31 cellular contexts compared by ENCODE assay signal in the genomic region with DNA sequence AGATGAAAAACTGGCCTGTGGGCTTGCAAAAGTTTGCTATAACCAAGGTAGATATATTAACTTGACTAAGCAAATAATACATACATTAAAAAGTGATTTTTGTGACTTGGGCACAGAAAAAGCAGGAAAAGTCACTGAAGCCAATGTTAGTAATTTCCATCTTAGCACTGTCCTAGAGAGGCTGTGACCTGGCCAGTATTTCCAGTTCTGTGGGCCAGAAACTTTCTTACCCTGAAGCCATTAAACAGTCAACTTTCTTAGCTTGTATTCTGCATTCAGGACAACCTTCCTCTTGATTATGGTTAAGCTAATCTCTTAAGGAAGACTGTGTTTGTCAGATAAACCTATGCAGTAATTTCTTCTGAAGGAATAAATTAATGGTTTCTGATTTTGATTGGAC.
"Had no signal": no experiment of that assay in that cellular context is flagged by ENCODE, and none has a peak within 500 bp of the region (broad histone marks: within the 10 kb centered on the region; RNA-seq: fewer than 3 reads in every experiment).

No MANE protein-coding gene starts in this region.

- H3K4me3 ChIP-seq: adrenal gland, body of pancreas, colonic mucosa, dorsolateral prefrontal cortex, esophagus squamous epithelium, gastroesophageal sphincter, heart right ventricle had no signal

- DNase-seq: activated CD4-positive, alpha-beta memory T cell treated with anti-CD3 and anti-CD28 coated beads for 36 hours; activated CD4-positive, alpha-beta T cell treated with anti-CD3 and anti-CD28 coated beads for 36 hours; activated CD4-positive, alpha-beta T cell treated with anti-CD3 and anti-CD28 coated beads, Interleukin-2, amount 10 ng/mL, durations not matched to agents 24 days and 14 days; activated CD4-positive, CD25-positive, alpha-beta regulatory T cell; activated CD4-positive, CD25-positive, alpha-beta regulatory T cell treated with anti-CD3 and anti-CD28 coated beads, Interleukin-2, amount 50 U/mL, for 72 hours; activated CD8-positive, alpha-beta memory T cell treated with anti-CD3 and anti-CD28 coated beads, Interleukin-2, amount 10 ng/mL, durations not matched to agents 7 days and 5 days; activated CD8-positive, alpha-beta memory T cell treated with anti-CD3 and anti-CD28 coated beads, Interleukin-2, amount 50 U/mL, for 4 hours; activated CD8-positive, alpha-beta T cell treated with anti-CD3 and anti-CD28 coated beads, Interleukin-2, amount 10 ng/mL, durations not matched to agents 7 days and 5 days; activated effector memory CD4-positive, alpha-beta T cell treated with anti-CD3 and anti-CD28 coated beads, Interleukin-2, amount 50 U/mL, for 16 hours; activated naive CD4-positive, alpha-beta T cell treated with anti-CD3 and anti-CD28 coated beads for 36 hours; activated naive CD8-positive, alpha-beta T cell treated with anti-CD3 and anti-CD28 coated beads for 36 hours; activated naive CD8-positive, alpha-beta T cell treated with anti-CD3 and anti-CD28 coated beads, Interleukin-2, amount 50 U/mL, for 24 hours; activated T-cell treated with anti-CD3 and anti-CD28 coated beads, Interleukin-2, amount 50 U/mL, for 1 hour; activated T-cell treated with anti-CD3 and anti-CD28 coated beads, Interleukin-2, amount 50 U/mL, for 48 hours; adrenal gland; amygdala; aorta; body of pancreas; central memory CD4-positive, alpha-beta T cell; cerebellar nuclear complex; colonic mucosa; dorsolateral prefrontal cortex; effector memory CD4-positive, alpha-beta T cell; endodermal cell; erythroblast; esophagus squamous epithelium; foreskin melanocyte; heart right ventricle; T-cell; T-helper 9 cell had no signal

- H3K27ac ChIP-seq: adrenal gland, body of pancreas, colonic mucosa, dorsolateral prefrontal cortex, gastroesophageal sphincter, heart right ventricle had no signal
